ENCODE assay signal across 1 cellular context in the genomic region with DNA sequence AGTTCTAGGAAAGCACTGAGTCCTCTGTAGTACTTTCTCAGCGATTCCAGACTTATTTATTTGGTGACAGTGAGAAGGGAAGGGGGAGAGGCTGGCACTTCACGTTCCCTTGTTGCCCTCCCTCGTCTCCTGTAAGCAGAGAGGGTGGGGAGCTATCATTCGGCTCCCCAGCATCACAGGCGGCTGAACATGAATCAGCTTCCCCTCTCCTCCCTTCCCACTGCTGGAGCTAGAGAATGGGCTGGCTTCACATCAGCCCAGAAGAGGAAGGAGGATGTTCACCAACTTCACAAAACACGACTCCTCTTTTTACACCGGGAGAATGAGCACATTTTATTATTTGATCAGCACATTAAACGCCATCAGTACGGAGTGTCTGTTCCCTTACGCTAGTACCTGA.
TF ChIP-seq lines count a peak whose summit lies in the region.

No MANE protein-coding gene starts in this region.

TF ChIP-seq in K562, 482 proteins besides CTCF, POLR2A, EP300 and RAD21:
- TF ChIP-seq, protein P1, sequence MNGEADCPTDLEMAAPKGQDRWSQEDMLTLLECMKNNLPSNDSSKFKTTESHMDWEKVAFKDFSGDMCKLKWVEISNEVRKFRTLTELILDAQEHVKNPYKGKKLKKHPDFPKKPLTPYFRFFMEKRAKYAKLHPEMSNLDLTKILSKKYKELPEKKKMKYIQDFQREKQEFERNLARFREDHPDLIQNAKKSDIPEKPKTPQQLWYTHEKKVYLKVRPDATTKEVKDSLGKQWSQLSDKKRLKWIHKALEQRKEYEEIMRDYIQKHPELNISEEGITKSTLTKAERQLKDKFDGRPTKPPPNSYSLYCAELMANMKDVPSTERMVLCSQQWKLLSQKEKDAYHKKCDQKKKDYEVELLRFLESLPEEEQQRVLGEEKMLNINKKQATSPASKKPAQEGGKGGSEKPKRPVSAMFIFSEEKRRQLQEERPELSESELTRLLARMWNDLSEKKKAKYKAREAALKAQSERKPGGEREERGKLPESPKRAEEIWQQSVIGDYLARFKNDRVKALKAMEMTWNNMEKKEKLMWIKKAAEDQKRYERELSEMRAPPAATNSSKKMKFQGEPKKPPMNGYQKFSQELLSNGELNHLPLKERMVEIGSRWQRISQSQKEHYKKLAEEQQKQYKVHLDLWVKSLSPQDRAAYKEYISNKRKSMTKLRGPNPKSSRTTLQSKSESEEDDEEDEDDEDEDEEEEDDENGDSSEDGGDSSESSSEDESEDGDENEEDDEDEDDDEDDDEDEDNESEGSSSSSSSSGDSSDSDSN (IDR thresholded peaks at IDR 0.05; ENCODE audit: borderline replicate concordance in 1 of 2, low read depth in 2 of 2, low read length in 2 of 2), result peak in 1 of 2 experiments; percentile 42; a peak in 1 of 4 replicates
- TF ChIP-seq, protein P2, sequence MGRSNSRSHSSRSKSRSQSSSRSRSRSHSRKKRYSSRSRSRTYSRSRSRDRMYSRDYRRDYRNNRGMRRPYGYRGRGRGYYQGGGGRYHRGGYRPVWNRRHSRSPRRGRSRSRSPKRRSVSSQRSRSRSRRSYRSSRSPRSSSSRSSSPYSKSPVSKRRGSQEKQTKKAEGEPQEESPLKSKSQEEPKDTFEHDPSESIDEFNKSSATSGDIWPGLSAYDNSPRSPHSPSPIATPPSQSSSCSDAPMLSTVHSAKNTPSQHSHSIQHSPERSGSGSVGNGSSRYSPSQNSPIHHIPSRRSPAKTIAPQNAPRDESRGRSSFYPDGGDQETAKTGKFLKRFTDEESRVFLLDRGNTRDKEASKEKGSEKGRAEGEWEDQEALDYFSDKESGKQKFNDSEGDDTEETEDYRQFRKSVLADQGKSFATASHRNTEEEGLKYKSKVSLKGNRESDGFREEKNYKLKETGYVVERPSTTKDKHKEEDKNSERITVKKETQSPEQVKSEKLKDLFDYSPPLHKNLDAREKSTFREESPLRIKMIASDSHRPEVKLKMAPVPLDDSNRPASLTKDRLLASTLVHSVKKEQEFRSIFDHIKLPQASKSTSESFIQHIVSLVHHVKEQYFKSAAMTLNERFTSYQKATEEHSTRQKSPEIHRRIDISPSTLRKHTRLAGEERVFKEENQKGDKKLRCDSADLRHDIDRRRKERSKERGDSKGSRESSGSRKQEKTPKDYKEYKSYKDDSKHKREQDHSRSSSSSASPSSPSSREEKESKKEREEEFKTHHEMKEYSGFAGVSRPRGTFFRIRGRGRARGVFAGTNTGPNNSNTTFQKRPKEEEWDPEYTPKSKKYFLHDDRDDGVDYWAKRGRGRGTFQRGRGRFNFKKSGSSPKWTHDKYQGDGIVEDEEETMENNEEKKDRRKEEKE (IDR thresholded peaks at IDR 0.05; ENCODE audit: borderline replicate concordance in 1 of 2, control insufficient read depth in 1 of 2, low read depth in 2 of 2, low read length in 1 of 2), result no peak
- peak; percentile 43; the same call in 1 of the 2 replicates for TF ChIP-seq CTBP1 (IDR thresholded peaks at IDR 0.05; ENCODE audit: borderline replicate concordance)
TF ChIP-seq in K562: peak in this region for 2.
